Comparison of ENCODE assay signal across 19 cellular contexts in the genomic region with DNA sequence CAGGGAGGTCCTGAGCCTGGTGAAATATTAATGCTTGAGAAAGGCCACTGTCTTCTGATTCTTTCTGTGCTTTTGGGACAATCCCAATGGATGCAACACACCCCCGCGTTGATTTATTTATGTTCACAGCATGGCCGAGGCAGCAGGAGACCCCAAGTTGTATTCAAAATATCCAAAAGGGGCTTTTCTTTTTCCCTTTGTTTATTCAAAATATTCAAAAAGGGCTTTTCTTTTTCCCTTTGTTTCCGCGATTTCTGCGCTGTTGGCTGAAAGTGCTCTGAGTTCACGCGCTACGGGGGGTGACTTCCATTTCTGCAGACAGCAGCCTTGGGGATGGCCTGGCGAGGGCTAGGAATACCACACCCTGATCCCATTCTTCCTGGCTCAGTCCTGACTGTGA. TPM values are rescaled to one million over a fixed set of nuclear protein-coding genes. Genes with fewer than 3 reads are reported as not detected.
DNase-seq lines count a peak whose midpoint lies in the region; ATAC-seq and TF ChIP-seq lines count a peak whose summit lies in the region.
"Had no signal": no experiment of that assay in that cellular context is flagged by ENCODE, and none has a peak within 500 bp of the region (broad histone marks: within the 10 kb centered on the region; RNA-seq: fewer than 3 reads in every experiment).

No MANE protein-coding gene starts in this region.

- peak overlapping the region; percentile 7; the same call in 1 of the 2 replicates for H3K9ac ChIP-seq in ES-I3 (ENCODE audit: low read depth, low read length)
- no peak overlapping the region for H3K9ac ChIP-seq in neural progenitor cell

- POLR2A ChIA-PET in WTC11 (lab: Charles Lee), result no interaction called here

- CTCF ChIA-PET in WTC11 (lab: Charles Lee), result no interaction called here

- no peaks in the 10 kb centered on the region for H3K9me3 ChIP-seq in ES-I3 (ENCODE audit: control insufficient read depth, insufficient read depth, low read length)
- no peaks in the 10 kb centered on the region for H3K9me3 ChIP-seq in iPS DF 6.9 (ENCODE audit: control insufficient read depth, insufficient read depth, low read length)
- no peaks in the 10 kb centered on the region for H3K9me3 ChIP-seq in neural progenitor cell (ENCODE audit: low read depth)
- H3K9me3 ChIP-seq in Peyer's patch, result no peaks in the 10 kb centered on the region

- no peak for TF ChIP-seq POLR2A in Peyer's patch (IDR thresholded peaks at IDR 0.05)

- H3K36me3 ChIP-seq in ES-I3 (ENCODE audit: insufficient read depth, low read length) (no peaks in the 10 kb centered on the region), iPS DF 6.9 (ENCODE audit: control insufficient read depth, insufficient read depth, low read length) (no peaks in the 10 kb centered on the region), neural progenitor cell (no peaks in the 10 kb centered on the region), Peyer's patch (no peaks in the 10 kb centered on the region)

- peak overlapping the region; percentile 53 for H3K4me3 Mint-ChIP-seq in WTC11
- H3K4me3 Mint-ChIP-seq in neural progenitor cell, result peak overlapping the region; percentile 27
- H3K4me3 Mint-ChIP-seq in CD14-positive monocyte, result no peak overlapping the region
- H3K4me3 Mint-ChIP-seq: CD8-positive, alpha-beta T cell; IgD-negative memory B cell had no signal

- H3K4me2 ChIP-seq in neural progenitor cell, result peak overlapping the region; percentile 65

- intact Hi-C loops in CD14-positive monocyte (cut with micrococcal nuclease), result no loop called here

- no peaks in the 10 kb centered on the region for H4K20me1 ChIP-seq in neural progenitor cell (ENCODE audit: low read depth)

- H3K27ac ChIP-seq in iPS DF 6.9 (ENCODE audit: low read length), result no peak overlapping the region
- no peak overlapping the region for H3K27ac ChIP-seq in neural progenitor cell
- H3K27ac ChIP-seq in Peyer's patch, result no peak overlapping the region

- WGBS in iPS DF 6.9 (ENCODE audit: insufficient coverage, insufficient read length), result no CpG with 5 or more reads among the region's 10 CpGs

- ATAC-seq in WTC11, result peak; percentile 93
- ATAC-seq in GM21723 (IDR thresholded peaks at IDR 0.05; ENCODE audit: unreplicated experiment), result no peak
- ATAC-seq: CD8-positive, alpha-beta T cell; GM12878 had no signal

- H3K4me1 Mint-ChIP-seq in WTC11, result peaks cover 20% of the 10 kb centered on the region
- H3K4me1 Mint-ChIP-seq in neural progenitor cell, result peaks cover 17% of the 10 kb centered on the region
- no peaks in the 10 kb centered on the region for H3K4me1 Mint-ChIP-seq in CD14-positive monocyte
- H3K4me1 Mint-ChIP-seq: IgD-negative memory B cell had no signal

- H3K27me3 ChIP-seq in iPS DF 6.9 (ENCODE audit: control insufficient read depth, insufficient read depth, low read length) (no peaks in the 10 kb centered on the region), neural progenitor cell (peaks cover 43% of the 10 kb centered on the region), Peyer's patch (no peaks in the 10 kb centered on the region)

- DNase-seq in WTC11 (ENCODE audit: low spot score) (peak; percentile 73), iPS DF 6.9 (ENCODE audit: low read depth, low spot score) (peak; percentile 61), neural progenitor cell (ENCODE audit: low spot score) (peak; percentile 85), CD14-positive monocyte (ENCODE audit: low spot score) (no peak), Peyer's patch (no peak)
- DNase-seq in stimulated activated CD4-positive, alpha-beta T cell treated with anti-CD3 and anti-CD28 coated beads, Interleukin-4, amount 100 ng/mL, for 4 hours, result no peak
- DNase-seq: CD8-positive, alpha-beta T cell; GDM1; Kasumi-1; MM.1S; NCI-H1105 treated with DMSO at 0.1 percent for 48 hours; NCI-H1694 treated with DMSO at 0.1 percent for 48 hours; NCI-H345; NCI-H526 treated with DMSO at 0.1 percent for 48 hours; SHP77 treated with DMSO at 0.1 percent for 48 hours had no signal

- H3K4me3 ChIP-seq in iPS DF 6.9 (ENCODE audit: low read length), result no peak overlapping the region
- peak overlapping the region; percentile 1 for H3K4me3 ChIP-seq in neural progenitor cell
- no peak overlapping the region for H3K4me3 ChIP-seq in Peyer's patch
- H3K4me3 ChIP-seq: GM12878 had no signal

- H3F3A ChIP-seq in neural progenitor cell (ENCODE audit: low read depth), result peaks cover 9% of the 10 kb centered on the region

- TF ChIP-seq CTCF in WTC11 (IDR thresholded peaks at IDR 0.05) (no peak), neural progenitor cell (IDR thresholded peaks at IDR 0.05) (no peak), CD14-positive monocyte (IDR thresholded peaks at IDR 0.05) (no peak), Peyer's patch (IDR thresholded peaks at IDR 0.05) (no peak)

- H3K27ac Mint-ChIP-seq in WTC11 (peak overlapping the region; percentile 60; the same call in 1 of the 2 replicates), neural progenitor cell (no peak overlapping the region), CD14-positive monocyte (no peak overlapping the region)
- H3K27ac Mint-ChIP-seq: CD8-positive, alpha-beta T cell had no signal

- 0 out of 2 replicates have a peak, but pooled peaks cover 7% of the 10 kb centered on the region for H3K4me1 ChIP-seq in ES-I3 (ENCODE audit: insufficient read depth, low read length)
- H3K4me1 ChIP-seq in iPS DF 6.9 (ENCODE audit: control insufficient read depth, insufficient read depth, low read length), result no peaks in the 10 kb centered on the region
- H3K4me1 ChIP-seq in neural progenitor cell, result peaks cover 6% of the 10 kb centered on the region
- no peaks in the 10 kb centered on the region for H3K4me1 ChIP-seq in Peyer's patch

- no peak overlapping the region for H2AFZ ChIP-seq in neural progenitor cell (replicated peaks)

- H3K27me3 Mint-ChIP-seq in WTC11 (ENCODE audit: low read depth), result peaks cover 38% of the 10 kb centered on the region
- H3K27me3 Mint-ChIP-seq in neural progenitor cell (ENCODE audit: insufficient read depth, low read depth), result peaks cover 7% of the 10 kb centered on the region
- peaks cover 1 to 9% (median 4%) of the 10 kb centered on the region in 3 donors for H3K27me3 Mint-ChIP-seq in CD14-positive monocyte (ENCODE audit: low read depth in 3 of 3)

- H3K79me2 ChIP-seq in neural progenitor cell (ENCODE audit: low read depth), result no peaks in the 10 kb centered on the region

- H3K36me3 Mint-ChIP-seq in WTC11 (peaks cover 5% of the 10 kb centered on the region; the same call in 1 of the 2 replicates), neural progenitor cell (peaks cover 2% of the 10 kb centered on the region), CD14-positive monocyte (no peaks in the 10 kb centered on the region)
- H3K36me3 Mint-ChIP-seq: CD8-positive, alpha-beta T cell had no signal

- H3K9me3 Mint-ChIP-seq in WTC11 (no peaks in the 10 kb centered on the region), neural progenitor cell (peaks cover 10% of the 10 kb centered on the region), CD14-positive monocyte (peaks cover 0 to 5% (median 0%) of the 10 kb centered on the region in 7 donors)
- H3K9me3 Mint-ChIP-seq: CD8-positive, alpha-beta T cell had no signal

TF ChIP-seq in WTC11, 78 proteins besides CTCF, POLR2A, EP300 and RAD21 (continues in another document):
- TF ChIP-seq, protein P1, sequence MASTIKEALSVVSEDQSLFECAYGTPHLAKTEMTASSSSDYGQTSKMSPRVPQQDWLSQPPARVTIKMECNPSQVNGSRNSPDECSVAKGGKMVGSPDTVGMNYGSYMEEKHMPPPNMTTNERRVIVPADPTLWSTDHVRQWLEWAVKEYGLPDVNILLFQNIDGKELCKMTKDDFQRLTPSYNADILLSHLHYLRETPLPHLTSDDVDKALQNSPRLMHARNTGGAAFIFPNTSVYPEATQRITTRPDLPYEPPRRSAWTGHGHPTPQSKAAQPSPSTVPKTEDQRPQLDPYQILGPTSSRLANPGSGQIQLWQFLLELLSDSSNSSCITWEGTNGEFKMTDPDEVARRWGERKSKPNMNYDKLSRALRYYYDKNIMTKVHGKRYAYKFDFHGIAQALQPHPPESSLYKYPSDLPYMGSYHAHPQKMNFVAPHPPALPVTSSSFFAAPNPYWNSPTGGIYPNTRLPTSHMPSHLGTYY (CRISPR knock-in tag; IDR thresholded peaks at IDR 0.05), result no peak
- TF ChIP-seq, protein P2, sequence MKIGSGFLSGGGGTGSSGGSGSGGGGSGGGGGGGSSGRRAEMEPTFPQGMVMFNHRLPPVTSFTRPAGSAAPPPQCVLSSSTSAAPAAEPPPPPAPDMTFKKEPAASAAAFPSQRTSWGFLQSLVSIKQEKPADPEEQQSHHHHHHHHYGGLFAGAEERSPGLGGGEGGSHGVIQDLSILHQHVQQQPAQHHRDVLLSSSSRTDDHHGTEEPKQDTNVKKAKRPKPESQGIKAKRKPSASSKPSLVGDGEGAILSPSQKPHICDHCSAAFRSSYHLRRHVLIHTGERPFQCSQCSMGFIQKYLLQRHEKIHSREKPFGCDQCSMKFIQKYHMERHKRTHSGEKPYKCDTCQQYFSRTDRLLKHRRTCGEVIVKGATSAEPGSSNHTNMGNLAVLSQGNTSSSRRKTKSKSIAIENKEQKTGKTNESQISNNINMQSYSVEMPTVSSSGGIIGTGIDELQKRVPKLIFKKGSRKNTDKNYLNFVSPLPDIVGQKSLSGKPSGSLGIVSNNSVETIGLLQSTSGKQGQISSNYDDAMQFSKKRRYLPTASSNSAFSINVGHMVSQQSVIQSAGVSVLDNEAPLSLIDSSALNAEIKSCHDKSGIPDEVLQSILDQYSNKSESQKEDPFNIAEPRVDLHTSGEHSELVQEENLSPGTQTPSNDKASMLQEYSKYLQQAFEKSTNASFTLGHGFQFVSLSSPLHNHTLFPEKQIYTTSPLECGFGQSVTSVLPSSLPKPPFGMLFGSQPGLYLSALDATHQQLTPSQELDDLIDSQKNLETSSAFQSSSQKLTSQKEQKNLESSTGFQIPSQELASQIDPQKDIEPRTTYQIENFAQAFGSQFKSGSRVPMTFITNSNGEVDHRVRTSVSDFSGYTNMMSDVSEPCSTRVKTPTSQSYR (CRISPR knock-in tag; IDR thresholded peaks at IDR 0.05), result no peak

RNA-seq across cellular contexts. Expression of a gene that starts 59.5 kb away (rescaled TPM):
- total RNA-seq in WTC11 (2021), result 103 to 130 TPM (median 107 TPM) in 3 replicates
- total RNA-seq in neural progenitor cell (ENCODE audit: low replicate concordance), result 30.3 and 81.8 TPM in 2 replicates
- 1 to 10 TPM; 2.1 to 2.3 TPM for polyA plus RNA-seq in CD14-positive monocyte
- total RNA-seq in Peyer's patch, result 10 to 100 TPM in 2 of 4 donors, 1 to 10 TPM in 2; 4.0 to 65.2 (median 13.1) TPM

Comparison
In these comparisons a context has a peak if more than half of its experiments do, and no peak if none do; other contexts are left out.
1. DNase-seq: peak in WTC11 (single experiment), iPS DF 6.9 (single experiment) and neural progenitor cell (single experiment); none in stimulated activated CD4-positive, alpha-beta T cell treated with anti-CD3 and anti-CD28 coated beads, Interleukin-4, amount 100 ng/mL, for 4 hours (0 of 2), CD14-positive monocyte (single experiment) and Peyer's patch (0 of 3).
2. H3K4me3 Mint-ChIP-seq: peak in WTC11 (single experiment) and neural progenitor cell (single experiment); none in CD14-positive monocyte (0 of 2).